13 cellular contexts compared by ENCODE assay signal in the genomic region with DNA sequence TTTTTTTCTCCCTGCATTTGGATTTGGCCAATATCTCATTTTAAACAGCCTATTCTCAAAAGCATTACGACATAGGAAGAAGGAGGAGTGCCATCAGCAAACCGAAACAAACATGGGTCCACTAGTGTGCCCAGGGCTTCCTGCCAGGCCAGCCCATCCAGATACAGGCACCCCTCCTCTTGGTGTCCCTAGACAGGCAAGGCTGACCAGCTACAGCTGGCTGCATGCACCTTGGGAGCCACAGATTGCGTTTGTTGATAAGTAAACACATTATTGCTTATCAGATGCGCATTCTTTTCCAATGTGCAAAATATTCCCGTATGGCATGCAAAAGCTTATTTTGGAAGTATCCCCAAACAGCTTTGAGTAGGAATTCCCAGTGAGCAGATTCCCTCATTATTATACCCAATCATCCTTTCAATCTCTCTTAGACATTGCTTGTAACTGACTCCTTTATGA.
DNase-seq lines count a peak whose midpoint lies in the region; ATAC-seq, FAIRE-seq and TF ChIP-seq lines count a peak whose summit lies in the region.
"Had no signal": no experiment of that assay in that cellular context is flagged by ENCODE, and none has a peak within 500 bp of the region (broad histone marks: within the 10 kb centered on the region; RNA-seq: fewer than 3 reads in every experiment).

No MANE protein-coding gene starts in this region.

- TF ChIP-seq EP300 in H1 (IDR thresholded peaks at IDR 0.05; ENCODE audit: borderline replicate concordance in 1 of 2, low read depth in 2 of 2, low read length in 2 of 2) = no peak

- H4K91ac ChIP-seq in H1 (replicated peaks; ENCODE audit: insufficient read length, low read length) = no peak overlapping the region

- no peak for FAIRE-seq in H1 (lab: Jason Lieb, UNC)

- H3K79me1 ChIP-seq in H1 (ENCODE audit: low read depth, low read length) = no peaks in the 10 kb centered on the region

- H3K4me2 ChIP-seq in H1 (ENCODE audit: insufficient read depth in 1 of 2, low read depth in 2 of 2, low read length in 2 of 2) = peak overlapping the region; percentile 41 to 46; a peak in 3 of 4 replicates

- 0 out of 2 replicates have a peak overlapping the region, but pooled peaks have one; percentile 32 for H2BK5ac ChIP-seq in H1 (ENCODE audit: low read depth, low read length)

- TF ChIP-seq RAD21 in H1 (IDR thresholded peaks at IDR 0.05 in 1 of 2, conservative IDR thresholded peaks at IDR 0.05 in 1 of 2; ENCODE audit: low read depth in 2 of 2, low read length in 2 of 2) = no peak

- no peaks in the 10 kb centered on the region for H3K27me3 Mint-ChIP-seq in Caco-2 (ENCODE audit: insufficient read depth, unreplicated experiment)
- H3K27me3 Mint-ChIP-seq: IgD-negative memory B cell, type B pancreatic cell had no signal

- no peaks in the 10 kb centered on the region for H3K27me3 ChIP-seq in HUES64 (ENCODE audit: insufficient read depth, low read length)
- no peaks in the 10 kb centered on the region for H3K27me3 ChIP-seq in H1 (replicated peaks in 1 of 4; ENCODE audit: control insufficient read depth in 3 of 4, extremely low read depth in 1 of 4, insufficient read depth in 3 of 4, low read length in 3 of 4)
- H3K27me3 ChIP-seq in Caco-2 (replicated peaks; ENCODE audit: control insufficient read depth, insufficient read depth, low read length) = no peaks in the 10 kb centered on the region

- intact Hi-C loops in Caco-2 (cut with micrococcal nuclease; ENCODE audit: unreplicated experiment) = no loop called here

- TF ChIP-seq CTCF in H1 (IDR thresholded peaks at IDR 0.05; ENCODE audit: control extremely low read depth in 1 of 3, insufficient read depth in 1 of 3, low read depth in 1 of 3, low read length in 3 of 3) (no peak), Caco-2 (IDR thresholded peaks at IDR 0.05; ENCODE audit: insufficient read depth in 1 of 2, low read depth in 1 of 2, low read length in 1 of 2, severe bottlenecking in 1 of 2, unreplicated experiment in 1 of 2) (no peak)

- no peak for TF ChIP-seq POLR2A in H1 (IDR thresholded peaks at IDR 0.05; ENCODE audit: control extremely low read depth in 1 of 2, low read depth in 2 of 2, low read length in 2 of 2)

- H3K9me3 ChIP-seq in HUES64 (ENCODE audit: insufficient read depth, low read depth, low read length) (no peaks in the 10 kb centered on the region), H1 (ENCODE audit: insufficient read depth in 2 of 2, low read depth in 1 of 2, low read length in 1 of 2) (no peaks in the 10 kb centered on the region), Caco-2 (no peaks in the 10 kb centered on the region)

- BruUV-seq in Caco-2 (replicated peaks; lab: Mats Ljungman, UMichigan) = no TSS peak

- POLR2A ChIA-PET in H1 (lab: Charles Lee; ENCODE audit: partially characterized antibody) (no interaction called here), Caco-2 (lab: Charles Lee) (no interaction called here)

- H3K79me2 ChIP-seq in H1 (ENCODE audit: control insufficient read depth in 1 of 2, insufficient read depth in 2 of 2, low read length in 2 of 2) = no peaks in the 10 kb centered on the region

- WGBS in HUES64 = 86% methylated on average over 5 of the region's 5 CpGs
- 81% methylated on average over 5 of the region's 5 CpGs; no CpG with 5 or more reads in 1 of the 2 experiments for WGBS in H1 (ENCODE audit: extremely low coverage in 1 of 2, insufficient coverage in 1 of 2, insufficient read length in 1 of 2, insufficient replicate concordance in 2 of 2, low coverage in 1 of 2, low lambda C conversion rate in 2 of 2, missing lambda C conversion rate in 1 of 2), 2 experiments

- no peak overlapping the region for H4K8ac ChIP-seq in H1 (ENCODE audit: extremely low read depth, insufficient read depth, low read length)

- H2BK12ac ChIP-seq in H1 (ENCODE audit: low read depth, low read length) = 0 out of 2 replicates have a peak overlapping the region, but pooled peaks have one; percentile 68

- no peaks in the 10 kb centered on the region for H4K20me1 ChIP-seq in H1 (replicated peaks in 1 of 2; ENCODE audit: control insufficient read depth in 1 of 2, insufficient read depth in 2 of 2, low read length in 2 of 2)

- H3K18ac ChIP-seq in H1 (ENCODE audit: extremely low read depth, low read length) = peak overlapping the region; percentile 51; the same call in 1 of the 2 replicates

- H4K5ac ChIP-seq in H1 (ENCODE audit: insufficient read length, low read depth, low read length) = peak overlapping the region; percentile 4

- H3K4ac ChIP-seq in H1 (replicated peaks; ENCODE audit: insufficient read length, low read depth, low read length) = no peak overlapping the region

- H2BK15ac ChIP-seq in H1 (ENCODE audit: low read length) = no peak overlapping the region

- peak overlapping the region; percentile 1; the same call in 1 of the 2 replicates for H2BK20ac ChIP-seq in H1 (ENCODE audit: low read length)

- H3K56ac ChIP-seq in H1 (replicated peaks; ENCODE audit: insufficient read length, low read depth, low read length) = no peak overlapping the region

- no peaks in the 10 kb centered on the region for H3K36me3 ChIP-seq in HUES64 (ENCODE audit: insufficient read depth, low read length)
- H3K36me3 ChIP-seq in H1 (ENCODE audit: control insufficient read depth in 2 of 4, insufficient read depth in 4 of 4, low read length in 3 of 4) = no peaks in the 10 kb centered on the region
- no peaks in the 10 kb centered on the region for H3K36me3 ChIP-seq in Caco-2 (ENCODE audit: control insufficient read depth, insufficient read depth, low read length)

- no peak overlapping the region for H3K4me3 Mint-ChIP-seq in Caco-2 (ENCODE audit: unreplicated experiment)
- H3K4me3 Mint-ChIP-seq: IgD-negative memory B cell, type B pancreatic cell had no signal

- H3K9ac ChIP-seq in HUES64 (ENCODE audit: low read depth, low read length) = no peak overlapping the region
- H3K9ac ChIP-seq in H1 (replicated peaks in 1 of 4; ENCODE audit: extremely low read depth in 1 of 4, low read depth in 3 of 4, low read length in 3 of 4) = no peak overlapping the region

- no peak for ATAC-seq in GM18868 (IDR thresholded peaks at IDR 0.05; ENCODE audit: unreplicated experiment)
- no peak for ATAC-seq in HG02870 (IDR thresholded peaks at IDR 0.05; ENCODE audit: unreplicated experiment)

- H2AK5ac ChIP-seq in H1 (ENCODE audit: low read depth, low read length) = no peak overlapping the region

- H3K23me2 ChIP-seq in H1 (ENCODE audit: low read depth, low read length) = no peaks in the 10 kb centered on the region

- CTCF ChIA-PET in H1 (lab: Charles Lee; ENCODE audit: partially characterized antibody) (interaction anchor here (0.7 to 1.4 kb wide), 3 partner anchors 14 to 47 kb away, joined by 3 to 4 read pairs (median 3); no protein-coding TSS in a partner anchor), Caco-2 (lab: Charles Lee) (no interaction called here)

- no peak overlapping the region for H2AFZ ChIP-seq in H1 (ENCODE audit: low read length)

- peaks cover 33% of the 10 kb centered on the region for H3K4me1 ChIP-seq in HUES64 (ENCODE audit: insufficient read depth, low read length)
- peaks cover 3 to 22% (median 18%) of the 10 kb centered on the region in 4 experiments; a peak in 5 of 7 replicates for H3K4me1 ChIP-seq in H1 (replicated peaks in 1 of 4; ENCODE audit: control insufficient read depth in 3 of 4, insufficient read depth in 4 of 4, low read length in 3 of 4)
- peaks cover 25% of the 10 kb centered on the region for H3K4me1 ChIP-seq in Caco-2

- no peak overlapping the region for H3K23ac ChIP-seq in H1 (ENCODE audit: insufficient read length)

- H2BK120ac ChIP-seq in H1 (replicated peaks; ENCODE audit: low read depth, low read length) = no peak overlapping the region

- no peak overlapping the region for H3K14ac ChIP-seq in H1 (ENCODE audit: insufficient read length)

- H3K27ac Mint-ChIP-seq in Caco-2 (ENCODE audit: unreplicated experiment) = no peak overlapping the region
- H3K27ac Mint-ChIP-seq: IgD-negative memory B cell, type B pancreatic cell had no signal

- H3K36me3 Mint-ChIP-seq in Caco-2 (ENCODE audit: insufficient read depth, unreplicated experiment) = no peaks in the 10 kb centered on the region
- H3K36me3 Mint-ChIP-seq: type B pancreatic cell had no signal

- H3K27ac ChIP-seq in HUES64 (ENCODE audit: low read depth, low read length) (peak overlapping the region; percentile 12; the same call in 1 of the 2 replicates), H1 (ENCODE audit: low read depth, low read length) (no peak overlapping the region)
- H3K27ac ChIP-seq: epithelial cell of prostate had no signal

- H3K9me3 Mint-ChIP-seq in Caco-2 (ENCODE audit: unreplicated experiment) = no peaks in the 10 kb centered on the region
- H3K9me3 Mint-ChIP-seq: IgD-negative memory B cell, type B pancreatic cell had no signal

- peaks cover 20% of the 10 kb centered on the region for H3K4me1 Mint-ChIP-seq in Caco-2 (ENCODE audit: low read depth, unreplicated experiment)

- H3K4me3 ChIP-seq in HUES64 (ENCODE audit: low read length) (no peak overlapping the region), H1 (ENCODE audit: extremely low read depth in 1 of 4, insufficient read depth in 2 of 4, low read depth in 3 of 4, low read length in 4 of 4) (peak overlapping the region in 1 of 4 experiments; percentile 11; a peak in 1 of 8 replicates), Caco-2 (ENCODE audit: low read depth, low read length) (no peak overlapping the region)

- DNase-seq in AG08396 (ENCODE audit: low spot score) (peak; percentile 37), H1 (ENCODE audit: low read depth in 1 of 2, low spot score in 2 of 2) (no peak), mucosa of gallbladder (ENCODE audit: low spot score) (peak; percentile 32), HPDE6-E6E7 (ENCODE audit: extremely low spot score) (no peak), Caco-2 (no peak)
- DNase-seq: activated CD8-positive, alpha-beta memory T cell treated with anti-CD3 and anti-CD28 coated beads, Interleukin-2, amount 50 U/mL, for 48 hours; DND-41 had no signal

TF ChIP-seq in H1, 55 proteins besides CTCF, POLR2A, EP300 and RAD21 (continues in another document):
- TF ChIP-seq, protein P1, sequence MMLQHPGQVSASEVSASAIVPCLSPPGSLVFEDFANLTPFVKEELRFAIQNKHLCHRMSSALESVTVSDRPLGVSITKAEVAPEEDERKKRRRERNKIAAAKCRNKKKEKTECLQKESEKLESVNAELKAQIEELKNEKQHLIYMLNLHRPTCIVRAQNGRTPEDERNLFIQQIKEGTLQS (IDR thresholded peaks at IDR 0.05; ENCODE audit: insufficient read depth, low read depth, low read length) = no peak
- no peak for TF ChIP-seq SRF (IDR thresholded peaks at IDR 0.05; ENCODE audit: low read depth, low read length)
- TF ChIP-seq JUND (IDR thresholded peaks at IDR 0.05; ENCODE audit: low read length) = no peak
- no peak for TF ChIP-seq HDAC6 (IDR thresholded peaks at IDR 0.05; ENCODE audit: low read depth, low read length)
- TF ChIP-seq SP1 (IDR thresholded peaks at IDR 0.05; ENCODE audit: low read depth, low read length) = no peak
- TF ChIP-seq CBX5 (IDR thresholded peaks at IDR 0.05; ENCODE audit: low read depth, low read length) = no peak
- TF ChIP-seq NANOG (IDR thresholded peaks at IDR 0.05; ENCODE audit: insufficient read depth, low read depth, low read length, poor library complexity, severe bottlenecking) = no peak
- TF ChIP-seq JUN (IDR thresholded peaks at IDR 0.05; ENCODE audit: low read depth, low read length) = no peak
- no peak for TF ChIP-seq ASH2L (IDR thresholded peaks at IDR 0.05; ENCODE audit: low read length)

Comparison
In these comparisons a context has a peak if more than half of its experiments do, and no peak if none do; other contexts are left out.
1. DNase-seq: peak in AG08396 (single experiment) and mucosa of gallbladder (single experiment); none in H1 (0 of 2), HPDE6-E6E7 (single experiment) and Caco-2 (0 of 2).